1 cellular context compared by ENCODE assay signal in genomic region chr9:124797343-124798103, GRCh38.
TF ChIP-seq lines count a peak whose summit lies in the region.

No MANE protein-coding gene starts in this region.

TF ChIP-seq in K562, 482 proteins besides CTCF, POLR2A, EP300 and RAD21 (continues in another document):
- TF ChIP-seq ARID1B (IDR thresholded peaks at IDR 0.05) (no peak), LCOR (CRISPR knock-in tag; IDR thresholded peaks at IDR 0.05) (0 out of 2 replicates have a peak, but pooled peaks have one; percentile 35), JUND (IDR thresholded peaks at IDR 0.05; ENCODE audit: borderline replicate concordance, low read depth, low read length) (peak; percentile 77; the same call in 1 of the 2 replicates), JUND (tag; IDR thresholded peaks at IDR 0.05; ENCODE audit: borderline replicate concordance, low read depth, low read length) (peak; percentile 57; the same call in 2 of the 3 replicates), RBM39 (optimal IDR thresholded peaks at IDR 0.05; ENCODE audit: low read depth, low read length) (no peak), ZSCAN29 (IDR thresholded peaks at IDR 0.05) (no peak), ZNF311 (CRISPR knock-in tag; IDR thresholded peaks at IDR 0.05) (no peak), CSDE1 (IDR thresholded peaks at IDR 0.05) (no peak), PHF21A (IDR thresholded peaks at IDR 0.05; ENCODE audit: borderline replicate concordance, low read depth) (no peak), ZNF75A (CRISPR knock-in tag; IDR thresholded peaks at IDR 0.05) (no peak), E2F4 (CRISPR knock-in tag; IDR thresholded peaks at IDR 0.05; ENCODE audit: low read depth) (no peak), NFE2L1 (tag; IDR thresholded peaks at IDR 0.05; ENCODE audit: borderline replicate concordance, low read depth) (no peak), MEIS2 (IDR thresholded peaks at IDR 0.05; ENCODE audit: partially characterized antibody) (peak; percentile 38), OTX1 (CRISPR knock-in tag; IDR thresholded peaks at IDR 0.05) (no peak), STAG1 (CRISPR knock-in tag; IDR thresholded peaks at IDR 0.05; ENCODE audit: borderline replicate concordance) (no peak), DLX4 (CRISPR knock-in tag; IDR thresholded peaks at IDR 0.05) (no peak), CBX2 (IDR thresholded peaks at IDR 0.05; ENCODE audit: insufficient read depth, low read length, poor library complexity, severe bottlenecking) (no peak), PKNOX1 (IDR thresholded peaks at IDR 0.05) (peak; percentile 91), HMG20B (CRISPR knock-in tag; IDR thresholded peaks at IDR 0.05) (no peak), ZKSCAN8 (CRISPR knock-in tag; IDR thresholded peaks at IDR 0.05) (no peak), CTBP1 (IDR thresholded peaks at IDR 0.05; ENCODE audit: borderline replicate concordance) (peak; percentile 36; the same call in 1 of the 2 replicates), RBBP5 (IDR thresholded peaks at IDR 0.05; ENCODE audit: borderline replicate concordance, insufficient read depth, low read length, poor library complexity, severe bottlenecking) (no peak), ZNF696 (CRISPR knock-in tag; conservative IDR thresholded peaks at IDR 0.05) (no peak), SOX6 (IDR thresholded peaks at IDR 0.05) (no peak), FOSL1 (tag; conservative IDR thresholded peaks at IDR 0.05) (peak; percentile 77; the same call in 1 of the 2 replicates), ARID4B (CRISPR knock-in tag; IDR thresholded peaks at IDR 0.05) (no peak), ETV5 (CRISPR knock-in tag; IDR thresholded peaks at IDR 0.05; ENCODE audit: low read depth) (no peak), PREB (CRISPR knock-in tag; IDR thresholded peaks at IDR 0.05) (no peak), GMEB1 (CRISPR knock-in tag; IDR thresholded peaks at IDR 0.05) (no peak), USF1 (CRISPR knock-in tag; IDR thresholded peaks at IDR 0.05) (no peak), RBM22 (IDR thresholded peaks at IDR 0.05; ENCODE audit: low read depth, low read length, poor library complexity, severe bottlenecking) (no peak), ELF2 (CRISPR knock-in tag; IDR thresholded peaks at IDR 0.05) (no peak), GTF2F1 (IDR thresholded peaks at IDR 0.05; ENCODE audit: low read depth, low read length) (no peak), GTF2E2 (tag; IDR thresholded peaks at IDR 0.05) (no peak), ESRRA (IDR thresholded peaks at IDR 0.05; ENCODE audit: borderline replicate concordance, low read depth) (no peak), ZNF41 (CRISPR knock-in tag; conservative IDR thresholded peaks at IDR 0.05) (no peak), HIVEP1 (CRISPR knock-in tag; IDR thresholded peaks at IDR 0.05) (no peak), POLR2AphosphoS5 (IDR thresholded peaks at IDR 0.05; ENCODE audit: control insufficient read depth, insufficient read depth, low read depth, low read length) (no peak), ATF3 (IDR thresholded peaks at IDR 0.05) (peak; percentile 78), ATF3 (CRISPR knock-in tag; conservative IDR thresholded peaks at IDR 0.05) (no peak), ARID2 (IDR thresholded peaks at IDR 0.05) (no peak), SRSF1 (IDR thresholded peaks at IDR 0.05; ENCODE audit: low read depth, low read length) (no peak), ZNF699 (CRISPR knock-in tag; IDR thresholded peaks at IDR 0.05; ENCODE audit: insufficient replicate concordance) (no peak), ZNF740 (CRISPR knock-in tag; IDR thresholded peaks at IDR 0.05) (no peak), ZNF740 (tag; IDR thresholded peaks at IDR 0.05) (no peak), MAX (CRISPR knock-in tag; IDR thresholded peaks at IDR 0.05) (no peak), PBX2 (CRISPR knock-in tag; IDR thresholded peaks at IDR 0.05; ENCODE audit: low read depth) (no peak), PBX2 (tag; conservative IDR thresholded peaks at IDR 0.05; ENCODE audit: low read depth) (peak; percentile 51; the same call in 1 of the 2 replicates), E2F6 (IDR thresholded peaks at IDR 0.05; ENCODE audit: borderline replicate concordance in 1 of 2, extremely low read depth in 1 of 2, insufficient read depth in 1 of 2, insufficient read length in 1 of 2, low read depth in 1 of 2, low read length in 1 of 2, poor library complexity in 1 of 2, severe bottlenecking in 1 of 2) (no peak), SMAD2 (IDR thresholded peaks at IDR 0.05; ENCODE audit: low read depth, low read length) (no peak), RBM34 (IDR thresholded peaks at IDR 0.05; ENCODE audit: borderline replicate concordance, insufficient read depth, low read length) (no peak), RCOR1 (IDR thresholded peaks at IDR 0.05; ENCODE audit: borderline replicate concordance in 1 of 2, low read depth in 2 of 2, low read length in 2 of 2) (no peak), ZNF140 (CRISPR knock-in tag; IDR thresholded peaks at IDR 0.05) (no peak), KAT7 (CRISPR knock-in tag; IDR thresholded peaks at IDR 0.05; ENCODE audit: borderline replicate concordance) (no peak), ZBTB17 (CRISPR knock-in tag; IDR thresholded peaks at IDR 0.05) (no peak)
